ENCODE assay signal across 9 cellular contexts in genomic region chr1:170670751-170671628, GRCh38. TPM values are rescaled to one million over a fixed set of nuclear protein-coding genes. Genes with fewer than 3 reads are reported as not detected.
DNase-seq lines count a peak whose midpoint lies in the region; ATAC-seq, FAIRE-seq and TF ChIP-seq lines count a peak whose summit lies in the region.
"Had no signal": no experiment of that assay in that cellular context is flagged by ENCODE, and none has a peak within 500 bp of the region (broad histone marks: within the 10 kb centered on the region; RNA-seq: fewer than 3 reads in every experiment).

No MANE protein-coding gene starts in this region.

- peak; percentile 52 to 70 (median 59); a peak in 5 of 6 replicates for TF ChIP-seq CTCF in HCT116 (IDR thresholded peaks at IDR 0.05 in 2 of 3, conservative IDR thresholded peaks at IDR 0.05 in 1 of 3; ENCODE audit: borderline replicate concordance in 1 of 3, insufficient read depth in 1 of 3, low read depth in 2 of 3, low read length in 2 of 3)
- peak; percentile 89 for TF ChIP-seq CTCF in astrocyte of the cerebellum (IDR thresholded peaks at IDR 0.05; ENCODE audit: low read depth, low read length, missing control alignments)
- TF ChIP-seq CTCF in keratinocyte (optimal IDR thresholded peaks at IDR 0.05 in 1 of 3, IDR thresholded peaks at IDR 0.05 in 1 of 3, conservative IDR thresholded peaks at IDR 0.05 in 1 of 3; ENCODE audit: extremely low read depth in 1 of 3, insufficient read depth in 2 of 3, low read length in 3 of 3): peak; percentile 46 to 61 (median 53)
- TF ChIP-seq CTCF in omental fat pad (IDR thresholded peaks at IDR 0.05): no peak

- RAD21 ChIA-PET in HCT116 (lab: Charles Lee; ENCODE audit: low non-redundant PET in 1 of 2, low total read pairs in 2 of 2, uncharacterized antibody in 2 of 2, unreplicated experiment in 2 of 2): no interaction called here

- H3K9me2 ChIP-seq in HCT116 (ENCODE audit: insufficient read depth): no peaks in the 10 kb centered on the region

- DNase-seq in HCT116 (ENCODE audit: low read depth, low spot score): no peak
- DNase-seq in astrocyte of the cerebellum (ENCODE audit: low read depth): no peak
- no peak for DNase-seq in keratinocyte (ENCODE audit: low read depth, low spot score)
- peak in 1 of 2 donors; percentile 42 for DNase-seq in stimulated activated naive CD8-positive, alpha-beta T cell treated with anti-CD3 and anti-CD28 coated beads, Interleukin-15, amount 100 ng/mL, for 72 hours
- DNase-seq in effector CD8-positive, alpha-beta T cell (lab: John Stamatoyannopoulos, UW): no peak
- DNase-seq in NCI-H2029 (lab: John Stamatoyannopoulos, UW): no peak
- DNase-seq in activated CD4-positive, CD25-positive, alpha-beta regulatory T cell (lab: John Stamatoyannopoulos, UW): no peak
- DNase-seq in omental fat pad (ENCODE audit: low spot score): no peak

- TF ChIP-seq POLR2A in HCT116 (IDR thresholded peaks at IDR 0.05; ENCODE audit: borderline replicate concordance, extremely low read depth, insufficient read depth, insufficient read length): no peak

- FAIRE-seq in keratinocyte (lab: Jason Lieb, UNC): no peak

- H3K4me3 Mint-ChIP-seq in stimulated activated naive CD8-positive, alpha-beta T cell treated with anti-CD3 and anti-CD28 coated beads, Interleukin-15, amount 100 ng/mL, for 72 hours: no peak overlapping the region

- H3K27ac ChIP-seq in HCT116 (ENCODE audit: low read depth, low read length) (no peak overlapping the region), keratinocyte (ENCODE audit: control insufficient read depth, insufficient read depth, low read length) (no peak overlapping the region)
- H3K27ac ChIP-seq: VCaP had no signal

- peaks cover 43% of the 10 kb centered on the region for H3K4me1 Mint-ChIP-seq in stimulated activated naive CD8-positive, alpha-beta T cell treated with anti-CD3 and anti-CD28 coated beads, Interleukin-15, amount 100 ng/mL, for 72 hours

- no peaks in the 10 kb centered on the region for H4K20me1 ChIP-seq in HCT116 (ENCODE audit: insufficient read depth)
- no peaks in the 10 kb centered on the region for H4K20me1 ChIP-seq in keratinocyte (ENCODE audit: control insufficient read depth, extremely low read depth, insufficient read depth, low read length)

- H3K9me1 ChIP-seq in keratinocyte (ENCODE audit: control insufficient read depth, extremely low read depth, insufficient read depth, low read length): no peaks in the 10 kb centered on the region

- CTCF ChIA-PET in HCT116 (lab: Charles Lee): no interaction called here

- H3K9me3 Mint-ChIP-seq in stimulated activated naive CD8-positive, alpha-beta T cell treated with anti-CD3 and anti-CD28 coated beads, Interleukin-15, amount 100 ng/mL, for 72 hours: no peaks in the 10 kb centered on the region

- dilution Hi-C loops in keratinocyte (cut with MboI; ENCODE audit: extremely low pct_ligation_motif_present, low sequenced_read_pairs): no loop called here

- H3K36me3 ChIP-seq in HCT116 (ENCODE audit: control insufficient read depth in 1 of 2, insufficient read depth in 2 of 2, low read length in 2 of 2): no peaks in the 10 kb centered on the region
- H3K36me3 ChIP-seq in keratinocyte (ENCODE audit: control insufficient read depth in 2 of 2, extremely low read depth in 1 of 2, insufficient read depth in 2 of 2, low read length in 2 of 2): no peaks in the 10 kb centered on the region

- TF ChIP-seq RAD21 in HCT116 (IDR thresholded peaks at IDR 0.05; ENCODE audit: low read depth): peak; percentile 64

- H3K9me3 ChIP-seq in HCT116 (ENCODE audit: control insufficient read depth in 1 of 2, insufficient read depth in 1 of 2, low read depth in 1 of 2, low read length in 2 of 2): no peaks in the 10 kb centered on the region
- H3K9me3 ChIP-seq in keratinocyte (ENCODE audit: control insufficient read depth, low read depth, low read length): no peaks in the 10 kb centered on the region

- POLR2A ChIA-PET in HCT116 (lab: Charles Lee): no interaction called here

- in situ Hi-C loops in astrocyte of the cerebellum (cut with HindIII; ENCODE audit: low sequenced_read_pairs): loop anchor here (25.0 kb wide), 1 partner anchor 734 kb away; no protein-coding TSS in a partner anchor

- no peak overlapping the region for H3K4me2 ChIP-seq in HCT116 (ENCODE audit: low read length)
- no peak overlapping the region for H3K4me2 ChIP-seq in keratinocyte (ENCODE audit: control insufficient read depth, extremely low read depth, insufficient read depth, low read depth, low read length)

- ATAC-seq in HCT116: peak; percentile 81
- ATAC-seq in stimulated activated naive CD8-positive, alpha-beta T cell treated with anti-CD3 and anti-CD28 coated beads, Interleukin-15, amount 100 ng/mL, for 72 hours: peak; percentile 65
- no peak for ATAC-seq in omental fat pad (ENCODE audit: low FRiP score)

- H3K27me3 Mint-ChIP-seq in stimulated activated naive CD8-positive, alpha-beta T cell treated with anti-CD3 and anti-CD28 coated beads, Interleukin-15, amount 100 ng/mL, for 72 hours: peaks cover 78% of the 10 kb centered on the region

- no peaks in the 10 kb centered on the region for H3K79me2 ChIP-seq in HCT116 (ENCODE audit: insufficient read depth, low read length)
- H3K79me2 ChIP-seq in keratinocyte (ENCODE audit: control insufficient read depth, insufficient read depth, low read length): no peaks in the 10 kb centered on the region

- no TSS peak for BruUV-seq in HCT116 (replicated peaks; lab: Mats Ljungman, UMichigan)

- no peak overlapping the region for H2AFZ ChIP-seq in HCT116 (ENCODE audit: low read depth, low read length, poor library complexity, severe bottlenecking)
- H2AFZ ChIP-seq in keratinocyte (ENCODE audit: control insufficient read depth, low read length): no peak overlapping the region

- no peaks in the 10 kb centered on the region for H3K4me1 ChIP-seq in HCT116 (ENCODE audit: control insufficient read depth in 1 of 2, insufficient read depth in 2 of 2, low read length in 2 of 2)
- no peaks in the 10 kb centered on the region for H3K4me1 ChIP-seq in keratinocyte (ENCODE audit: control insufficient read depth, extremely low read depth, insufficient read depth, low read length)

- intact Hi-C loops in HCT116 (cut with micrococcal nuclease): no loop called here

- H3K27ac Mint-ChIP-seq in stimulated activated naive CD8-positive, alpha-beta T cell treated with anti-CD3 and anti-CD28 coated beads, Interleukin-15, amount 100 ng/mL, for 72 hours: no peak overlapping the region

- H3K27me3 ChIP-seq in HCT116 (ENCODE audit: insufficient read depth, low read length): no peaks in the 10 kb centered on the region; the same call in 1 of the 2 replicates
- peaks cover 11% of the 10 kb centered on the region for H3K27me3 ChIP-seq in keratinocyte (ENCODE audit: control insufficient read depth, extremely low read depth, insufficient read depth, low read length)

- H3K9ac ChIP-seq in HCT116 (ENCODE audit: low read length) (no peak overlapping the region), keratinocyte (ENCODE audit: control insufficient read depth, extremely low read depth, insufficient read depth, low read length) (no peak overlapping the region)

- H3K4me3 ChIP-seq in HCT116 (replicated peaks in 1 of 2; ENCODE audit: low read depth in 1 of 2, low read length in 2 of 2) (no peak overlapping the region), astrocyte of the cerebellum (ENCODE audit: low read depth, low read length) (peak overlapping the region; percentile 18), keratinocyte (ENCODE audit: control insufficient read depth in 2 of 3, extremely low read depth in 1 of 3, insufficient read depth in 2 of 3, low read depth in 1 of 3, low read length in 3 of 3) (no peak overlapping the region)

TF ChIP-seq in HCT116, 20 proteins besides CTCF, POLR2A, EP300 and RAD21:
- no peak for TF ChIP-seq ZBTB33 (IDR thresholded peaks at IDR 0.05; ENCODE audit: extremely low read depth, insufficient replicate concordance, low read length)

RNA-seq across cellular contexts. Expression of gene PRRX1, which starts 7.1 kb away (rescaled TPM):
- total RNA-seq in HCT116 (2021; ENCODE audit: unreplicated experiment): 0.37 TPM
- not detected in 2 replicates for polyA plus RNA-seq in HCT116 (2012)
- 0.05 TPM in 1 of 3 replicates, not detected in the others for polyA plus RNA-seq in keratinocyte
- polyA plus RNA-seq in keratinocyte (2011; ENCODE audit: low read depth): not detected
- polyA plus RNA-seq in keratinocyte (2011; cell fraction: cytosol; rRNA removed): 0.01 TPM in 1 of 2 replicates, not detected in the other
- not detected in 2 replicates for polyA plus RNA-seq in keratinocyte (2011; cell fraction: nucleus; rRNA removed)
- not detected in 2 replicates for polyA plus RNA-seq in keratinocyte (2012; ENCODE audit: low replicate concordance)
- 0.13 TPM in 1 of 3 replicates, not detected in the others for polyA minus RNA-seq in keratinocyte
- polyA minus RNA-seq in keratinocyte (2011; cell fraction: cytosol; rRNA and poly(A)+ RNA removed): not detected
- not detected in 2 replicates for polyA minus RNA-seq in keratinocyte (2011; cell fraction: nucleus; rRNA and poly(A)+ RNA removed)
- total RNA-seq in omental fat pad: 10 to 100 TPM; 25.4 to 44.0 (median 40.6) TPM

Comparison
In these comparisons a context has a peak if more than half of its experiments do, and no peak if none do; other contexts are left out.
1. CTCF ChIP-seq: peak in HCT116 (3 of 3), astrocyte of the cerebellum (single experiment) and keratinocyte (3 of 3); none in omental fat pad (0 of 3).
2. RNA of gene PRRX1, which starts 7.1 kb away (total RNA-seq): 25.4 to 44.0 TPM in omental fat pad; 0.37 TPM in HCT116 (single experiment); every median in the first group is over 10 times any median in the second.